8 cellular contexts compared by ENCODE assay signal in genomic region chr7:44574286-44574872, GRCh38. TPM values are rescaled to one million over a fixed set of nuclear protein-coding genes. Genes with fewer than 3 reads are reported as not detected.
DNase-seq lines count a peak whose midpoint lies in the region; ATAC-seq and TF ChIP-seq lines count a peak whose summit lies in the region.

No MANE protein-coding gene starts in this region.

- H3K4me3 ChIP-seq in kidney epithelial cell (ENCODE audit: low read depth, low read length) (peak overlapping the region; percentile 70), tibial nerve (peak overlapping the region; percentile 79 to 90 (median 88))

- H3K27ac Mint-ChIP-seq in activated naive CD4-positive, alpha-beta T cell treated with anti-CD3 and anti-CD28 coated beads, Interleukin-2, amount 10 ng/mL, durations not matched to agents 7 days and 5 days, result peak overlapping the region; percentile 89
- peak overlapping the region; percentile 99 for H3K27ac Mint-ChIP-seq in activated naive CD4-positive, alpha-beta T cell treated with anti-CD3 and anti-CD28 coated beads, Interleukin-2, amount 50 U/mL, for 72 hours

- no peaks in the 10 kb centered on the region for H3K27me3 ChIP-seq in kidney epithelial cell (ENCODE audit: control insufficient read depth, insufficient read depth, low read length)
- H3K27me3 ChIP-seq in tibial nerve, result no peaks in the 10 kb centered on the region

- H3K4me1 ChIP-seq in tibial nerve, result peaks cover 0 to 34% (median 17%) of the 10 kb centered on the region in 4 donors

- no peaks in the 10 kb centered on the region for H3K9me3 ChIP-seq in tibial nerve

- peaks cover 70% of the 10 kb centered on the region for H3K36me3 Mint-ChIP-seq in activated naive CD4-positive, alpha-beta T cell treated with anti-CD3 and anti-CD28 coated beads, Interleukin-2, amount 10 ng/mL, durations not matched to agents 7 days and 5 days
- H3K36me3 Mint-ChIP-seq in activated naive CD4-positive, alpha-beta T cell treated with anti-CD3 and anti-CD28 coated beads, Interleukin-2, amount 50 U/mL, for 72 hours, result peaks cover 42 to 66% of the 10 kb centered on the region in 2 donors

- DNase-seq in activated naive CD4-positive, alpha-beta T cell treated with anti-CD3 and anti-CD28 coated beads, Interleukin-2, amount 10 ng/mL, durations not matched to agents 7 days and 5 days, result no peak
- DNase-seq in activated naive CD4-positive, alpha-beta T cell (lab: John Stamatoyannopoulos, UW), result no peak
- DNase-seq in activated naive CD4-positive, alpha-beta T cell treated with anti-CD3 and anti-CD28 coated beads, Interleukin-2, amount 50 U/mL, for 72 hours (ENCODE audit: low spot score in 2 of 2), result no peak
- no peak for DNase-seq in kidney epithelial cell (ENCODE audit: low read depth)
- no peak for DNase-seq in tibial nerve (ENCODE audit: low spot score in 2 of 2)
- no peak for DNase-seq in CD1c-positive myeloid dendritic cell (ENCODE audit: extremely low spot score)
- no peak for DNase-seq in HuH-7 (ENCODE audit: low spot score)

- H3K9me3 Mint-ChIP-seq in activated naive CD4-positive, alpha-beta T cell treated with anti-CD3 and anti-CD28 coated beads, Interleukin-2, amount 10 ng/mL, durations not matched to agents 7 days and 5 days, result no peaks in the 10 kb centered on the region
- H3K9me3 Mint-ChIP-seq in activated naive CD4-positive, alpha-beta T cell treated with anti-CD3 and anti-CD28 coated beads, Interleukin-2, amount 50 U/mL, for 72 hours, result no peaks in the 10 kb centered on the region

- TF ChIP-seq POLR2A in tibial nerve (IDR thresholded peaks at IDR 0.05), result no peak

- no peak for TF ChIP-seq EP300 in tibial nerve (IDR thresholded peaks at IDR 0.05)

- CTCF ChIA-PET in activated naive CD4-positive, alpha-beta T cell treated with anti-CD3 and anti-CD28 coated beads, Interleukin-2, amount 10 ng/mL, durations not matched to agents 7 days and 5 days (lab: Charles Lee), result interaction anchor here (0.7 to 3.1 kb wide), 2 partner anchors 10 to 619 kb away, joined by 5 to 19 read pairs; no protein-coding TSS in a partner anchor

- H3K4me1 Mint-ChIP-seq in activated naive CD4-positive, alpha-beta T cell treated with anti-CD3 and anti-CD28 coated beads, Interleukin-2, amount 10 ng/mL, durations not matched to agents 7 days and 5 days, result peaks cover 53% of the 10 kb centered on the region

- no peaks in the 10 kb centered on the region for H3K27me3 Mint-ChIP-seq in activated naive CD4-positive, alpha-beta T cell treated with anti-CD3 and anti-CD28 coated beads, Interleukin-2, amount 10 ng/mL, durations not matched to agents 7 days and 5 days

- ATAC-seq in activated naive CD4-positive, alpha-beta T cell treated with anti-CD3 and anti-CD28 coated beads, Interleukin-2, amount 50 U/mL, for 72 hours, result no peak
- no peak for ATAC-seq in HG03280 (IDR thresholded peaks at IDR 0.05; ENCODE audit: unreplicated experiment)

- H3K4me3 Mint-ChIP-seq in activated naive CD4-positive, alpha-beta T cell treated with anti-CD3 and anti-CD28 coated beads, Interleukin-2, amount 10 ng/mL, durations not matched to agents 7 days and 5 days, result peak overlapping the region; percentile 90

- H3K27ac ChIP-seq in tibial nerve, result peak overlapping the region; percentile 75 to 95 (median 92)

- H3K36me3 ChIP-seq in kidney epithelial cell (ENCODE audit: control insufficient read depth, insufficient read depth, low read length) (peaks cover 5% of the 10 kb centered on the region), tibial nerve (peaks cover 0 to 74% (median 25%) of the 10 kb centered on the region in 3 donors)

- WGBS in tibial nerve, 2 donors, result 34 to 36% methylated on average over 18 of the region's 18 CpGs

- no peak for TF ChIP-seq CTCF in kidney epithelial cell (IDR thresholded peaks at IDR 0.05; ENCODE audit: insufficient read depth, low read length, poor library complexity, severe bottlenecking)
- no peak for TF ChIP-seq CTCF in tibial nerve (IDR thresholded peaks at IDR 0.05)

RNA-seq across cellular contexts. Expression of gene DDX56, which starts 0.7 kb away (rescaled TPM):
- 10 to 100 TPM; 83.4 to 92.7 TPM for total RNA-seq in activated naive CD4-positive, alpha-beta T cell treated with anti-CD3 and anti-CD28 coated beads, Interleukin-2, amount 50 U/mL, for 72 hours
- total RNA-seq in kidney epithelial cell (67.9 and 96.8 TPM in 2 replicates), tibial nerve (10 to 100 TPM; 42.4 to 59.1 (median 56.5) TPM)

RNA-seq across cellular contexts. Expression of gene TMED4, which starts 7.7 kb away (rescaled TPM):
- 100 to 1,000 TPM in 1 of 2 donors, 10 to 100 TPM in 1; 67.1 to 114 TPM for total RNA-seq in activated naive CD4-positive, alpha-beta T cell treated with anti-CD3 and anti-CD28 coated beads, Interleukin-2, amount 50 U/mL, for 72 hours
- total RNA-seq in kidney epithelial cell, result 159 and 201 TPM in 2 replicates
- 100 to 1,000 TPM; 132 to 232 (median 218) TPM for total RNA-seq in tibial nerve

RNA-seq across cellular contexts. Expression of gene OGDH, which starts 32.0 kb away (rescaled TPM):
- total RNA-seq in activated naive CD4-positive, alpha-beta T cell treated with anti-CD3 and anti-CD28 coated beads, Interleukin-2, amount 50 U/mL, for 72 hours, result 100 to 1,000 TPM in 1 of 2 donors, 10 to 100 TPM in 1; 53.2 to 106 TPM
- total RNA-seq in kidney epithelial cell (61.2 and 65.2 TPM in 2 replicates), tibial nerve (10 to 100 TPM; 66.8 to 76.5 (median 70.1) TPM)

RNA-seq across cellular contexts. Expression of gene NPC1L1, which starts 33.2 kb away (rescaled TPM):
- total RNA-seq in activated naive CD4-positive, alpha-beta T cell treated with anti-CD3 and anti-CD28 coated beads, Interleukin-2, amount 50 U/mL, for 72 hours, result under 1 TPM; 0.06 to 0.14 TPM
- total RNA-seq in kidney epithelial cell (0.96 and 1.5 TPM in 2 replicates), tibial nerve (under 1 TPM in 3 of 4 donors, not detected in 1; 0.30 to 0.44 (median 0.39) TPM)
